ENCODE assay signal across 8 cellular contexts in genomic region chr1:160006312-160006940, GRCh38. TPM values are rescaled to one million over a fixed set of nuclear protein-coding genes. Genes with fewer than 3 reads are reported as not detected.
DNase-seq lines count a peak whose midpoint lies in the region; ATAC-seq and TF ChIP-seq lines count a peak whose summit lies in the region.

No MANE protein-coding gene starts in this region.

- peak; percentile 77 for ATAC-seq in GM18909 (IDR thresholded peaks at IDR 0.05; ENCODE audit: poor library complexity, unreplicated experiment)

- H3K9me3 Mint-ChIP-seq in activated T-helper 1 cell treated with anti-CD3 and anti-CD28 coated beads, Interleukin-12 subunit alpha, Interleukin-12 subunit beta, Interleukin-2, Interleukin-4 antibody, amounts not matched to agents 30 ng/mL and 10 ng/mL and 1 ng/mL, durations not matched to agents 14 hours and 24 hours and 36 hours = no peaks in the 10 kb centered on the region

- no peak overlapping the region for H3K4me3 ChIP-seq in foreskin fibroblast (ENCODE audit: low read depth in 1 of 2, low read length in 2 of 2)
- H3K4me3 ChIP-seq in vagina = no peak overlapping the region

- no peaks in the 10 kb centered on the region for H3K4me1 Mint-ChIP-seq in activated T-helper 1 cell treated with anti-CD3 and anti-CD28 coated beads, Interleukin-12 subunit alpha, Interleukin-12 subunit beta, Interleukin-2, Interleukin-4 antibody, amounts not matched to agents 30 ng/mL and 10 ng/mL and 1 ng/mL, durations not matched to agents 14 hours and 24 hours and 36 hours (ENCODE audit: low read depth)

- H3K27ac ChIP-seq in vagina = no peak overlapping the region

- H3K27me3 ChIP-seq in vagina = no peaks in the 10 kb centered on the region

- H3K9me3 ChIP-seq in vagina = no peaks in the 10 kb centered on the region

- intact Hi-C loops in activated T-helper 1 cell treated with anti-CD3 and anti-CD28 coated beads, Interleukin-12 subunit alpha, Interleukin-12 subunit beta, Interleukin-2, Interleukin-4 antibody, amounts not matched to agents 30 ng/mL and 10 ng/mL and 1 ng/mL, durations not matched to agents 14 hours and 24 hours and 36 hours (cut with micrococcal nuclease) = loop anchor here (1.0 to 2.0 kb wide), 4 partner anchors 26 to 846 kb away; partner anchors contain the start of gene DUSP23
- intact Hi-C loops in posterior vena cava (cut with DNase I) = loop anchor here (5.0 to 10.0 kb wide), 2 partner anchors 69 to 212 kb away; no protein-coding TSS in a partner anchor
- intact Hi-C loops in vagina (cut with DNase I) = loop anchor here (2.0 kb wide), 1 partner anchor 70 kb away; no protein-coding TSS in a partner anchor

- no peaks in the 10 kb centered on the region for H3K4me1 ChIP-seq in vagina

- H3K27me3 Mint-ChIP-seq in activated T-helper 1 cell treated with anti-CD3 and anti-CD28 coated beads, Interleukin-12 subunit alpha, Interleukin-12 subunit beta, Interleukin-2, Interleukin-4 antibody, amounts not matched to agents 30 ng/mL and 10 ng/mL and 1 ng/mL, durations not matched to agents 14 hours and 24 hours and 36 hours (ENCODE audit: insufficient read depth) = peaks cover 18% of the 10 kb centered on the region

- H3K36me3 ChIP-seq in vagina = no peaks in the 10 kb centered on the region

- no peak for TF ChIP-seq POLR2A in vagina (IDR thresholded peaks at IDR 0.05)

- TF ChIP-seq CTCF in AG09319 (IDR thresholded peaks at IDR 0.05; ENCODE audit: low read depth, low read length) (peak; percentile 97), LNCAP (IDR thresholded peaks at IDR 0.05) (peak; percentile 98), foreskin fibroblast (IDR thresholded peaks at IDR 0.05; ENCODE audit: low read depth, low read length) (peak; percentile 98), vagina (IDR thresholded peaks at IDR 0.05) (peak in 2 of 3 experiments; percentile 54 to 60)

- DNase-seq in AG09319 (ENCODE audit: extremely low read depth, low read depth) (peak; percentile 25), RPMI8226 (peak; percentile 89), foreskin fibroblast (peak; percentile 44 to 82), posterior vena cava (ENCODE audit: low spot score) (peak; percentile 88), vagina (ENCODE audit: extremely low spot score in 2 of 2) (no peak)
- DNase-seq in activated T-helper 1 cell treated with anti-CD3 and anti-CD28 coated beads, Interleukin-12 subunit alpha, Interleukin-12 subunit beta, Interleukin-2, Interleukin-4 antibody, amounts not matched to agents 30 ng/mL and 10 ng/mL and 1 ng/mL, durations not matched to agents 14 hours and 24 hours and 36 hours (ENCODE audit: low spot score) = peak; percentile 55

- H3K36me3 Mint-ChIP-seq in activated T-helper 1 cell treated with anti-CD3 and anti-CD28 coated beads, Interleukin-12 subunit alpha, Interleukin-12 subunit beta, Interleukin-2, Interleukin-4 antibody, amounts not matched to agents 30 ng/mL and 10 ng/mL and 1 ng/mL, durations not matched to agents 14 hours and 24 hours and 36 hours (ENCODE audit: low read depth) = no peaks in the 10 kb centered on the region

- no peak overlapping the region for H3K4me3 Mint-ChIP-seq in activated T-helper 1 cell treated with anti-CD3 and anti-CD28 coated beads, Interleukin-12 subunit alpha, Interleukin-12 subunit beta, Interleukin-2, Interleukin-4 antibody, amounts not matched to agents 30 ng/mL and 10 ng/mL and 1 ng/mL, durations not matched to agents 14 hours and 24 hours and 36 hours

- no peak overlapping the region for H3K27ac Mint-ChIP-seq in activated T-helper 1 cell treated with anti-CD3 and anti-CD28 coated beads, Interleukin-12 subunit alpha, Interleukin-12 subunit beta, Interleukin-2, Interleukin-4 antibody, amounts not matched to agents 30 ng/mL and 10 ng/mL and 1 ng/mL, durations not matched to agents 14 hours and 24 hours and 36 hours

RNA-seq across cellular contexts. Expression of gene PIGM, which starts 25.4 kb away (rescaled TPM):
- total RNA-seq in activated T-helper 1 cell treated with anti-CD3 and anti-CD28 coated beads, Interleukin-12 subunit alpha, Interleukin-12 subunit beta, Interleukin-2, Interleukin-4 antibody, amounts not matched to agents 30 ng/mL and 10 ng/mL and 1 ng/mL, durations not matched to agents 14 hours and 24 hours and 36 hours = 5.4 and 5.5 TPM in 2 replicates
- 1 to 10 TPM; 5.5 to 6.3 TPM for total RNA-seq in posterior vena cava
- 2.7 TPM for total RNA-seq in vagina

RNA-seq across cellular contexts. Expression of gene SLAMF9, which starts 52.4 kb away (rescaled TPM):
- total RNA-seq in activated T-helper 1 cell treated with anti-CD3 and anti-CD28 coated beads, Interleukin-12 subunit alpha, Interleukin-12 subunit beta, Interleukin-2, Interleukin-4 antibody, amounts not matched to agents 30 ng/mL and 10 ng/mL and 1 ng/mL, durations not matched to agents 14 hours and 24 hours and 36 hours = not detected in 2 replicates
- total RNA-seq in posterior vena cava (under 1 TPM in 1 of 2 donors, not detected in 1; 0.38 TPM), vagina (not detected)

Comparison
In these comparisons a context has a peak if more than half of its experiments do, and no peak if none do; other contexts are left out.
1. DNase-seq: peak in AG09319 (single experiment), RPMI8226 (single experiment), activated T-helper 1 cell treated with anti-CD3 and anti-CD28 coated beads, Interleukin-12 subunit alpha, Interleukin-12 subunit beta, Interleukin-2, Interleukin-4 antibody, amounts not matched to agents 30 ng/mL and 10 ng/mL and 1 ng/mL, durations not matched to agents 14 hours and 24 hours and 36 hours (single experiment), foreskin fibroblast (2 of 2) and posterior vena cava (single experiment); none in vagina (0 of 2).
2. Peak in every context shown above with its lines, with median percentiles within 50 percentile points of each other: CTCF ChIP-seq.